In genomic region chr18:21194871-21195771, GRCh38 we compare ENCODE assay signal across 8 cellular contexts. TPM values are rescaled to one million over a fixed set of nuclear protein-coding genes. Genes with fewer than 3 reads are reported as not detected.
DNase-seq lines count a peak whose midpoint lies in the region; ATAC-seq and TF ChIP-seq lines count a peak whose summit lies in the region.

No MANE protein-coding gene starts in this region.

- DNase-seq in NCI-H2081 (lab: John Stamatoyannopoulos, UW) (peak; percentile 34 to 54), NCI-H2081 treated with DMSO at 0.1 percent for 48 hours (lab: John Stamatoyannopoulos, UW) (no peak), LHCN-M2 (ENCODE audit: low read depth) (peak; percentile 58), SK-MEL-5 (ENCODE audit: low read depth, low spot score) (peak; percentile 53), fibroblast of the aortic adventitia (ENCODE audit: low read depth) (peak; percentile 74), renal cortical epithelial cell (ENCODE audit: low read depth) (peak; percentile 71), activated gamma-delta T cell (lab: John Stamatoyannopoulos, UW) (no peak)

- no peak for ATAC-seq in GM18502 (IDR thresholded peaks at IDR 0.05; ENCODE audit: poor library complexity, unreplicated experiment)

- peak; percentile 64 for TF ChIP-seq CTCF in fibroblast of the aortic adventitia (IDR thresholded peaks at IDR 0.05; ENCODE audit: insufficient read depth, low read length)

- no peak overlapping the region for H3K4me3 ChIP-seq in fibroblast of the aortic adventitia (ENCODE audit: low read depth, low read length)

- in situ Hi-C loops in SK-MEL-5 (cut with HindIII; ENCODE audit: low pct_unique_long_range_greater_than_20kb, low sequenced_read_pairs), result no loop called here

RNA-seq across cellular contexts. Expression of gene GREB1L, which starts 46.9 kb away (rescaled TPM):
- total RNA-seq in LHCN-M2 (2014; rRNA removed) (15.2 and 17.4 TPM in 2 replicates), fibroblast of the aortic adventitia (ENCODE audit: low replicate concordance) (1.9 and 3.7 TPM in 2 replicates), renal cortical epithelial cell (7.5 and 9.0 TPM in 2 replicates)
- 4.6 TPM for polyA plus RNA-seq in LHCN-M2 (2012)
- 0.50 and 1.9 TPM in 2 replicates for total RNA-seq in SK-MEL-5 (2014; rRNA removed; shearing (Covaris generic))
- 0.18 and 4.5 TPM in 2 replicates for polyA plus RNA-seq in SK-MEL-5 (2015; cell fraction: cytosol; rRNA removed)
- 1.1 and 3.4 TPM in 2 replicates for polyA plus RNA-seq in SK-MEL-5 (2015; cell fraction: nucleus; rRNA removed)

Comparison
In these comparisons a context has a peak if more than half of its experiments do, and no peak if none do; other contexts are left out.
1. DNase-seq: peak in NCI-H2081 (2 of 2), LHCN-M2 (single experiment), SK-MEL-5 (single experiment), fibroblast of the aortic adventitia (single experiment) and renal cortical epithelial cell (single experiment); none in NCI-H2081 treated with DMSO at 0.1 percent for 48 hours (single experiment) and activated gamma-delta T cell (single experiment).